In genomic region chr2:200993097-200993496, GRCh38 we compare ENCODE assay signal across 27 cellular contexts. TPM values are rescaled to one million over a fixed set of nuclear protein-coding genes. Genes with fewer than 3 reads are reported as not detected.
DNase-seq lines count a peak whose midpoint lies in the region; ATAC-seq and TF ChIP-seq lines count a peak whose summit lies in the region.
"Had no signal": no experiment of that assay in that cellular context is flagged by ENCODE, and none has a peak within 500 bp of the region (broad histone marks: within the 10 kb centered on the region; RNA-seq: fewer than 3 reads in every experiment).

No MANE protein-coding gene starts in this region.

- H3K9me3 Mint-ChIP-seq in central memory CD8-positive, alpha-beta T cell, result no peaks in the 10 kb centered on the region
- H3K9me3 Mint-ChIP-seq: CD8-positive, alpha-beta T cell; effector memory CD8-positive, alpha-beta T cell; neural crest cell; stimulated activated naive CD8-positive, alpha-beta T cell treated with anti-CD3 and anti-CD28 coated beads, Interleukin-15, Interleukin-2, amounts not matched to agents 100 ng/mL and 50 ng/mL, for 24 hours had no signal

- H3K4me3 ChIP-seq in AG10803 (ENCODE audit: low read length) (no peak overlapping the region), mesenchymal stem cell (ENCODE audit: insufficient read depth in 1 of 2, low read depth in 1 of 2, low read length in 2 of 2) (no peak overlapping the region)
- H3K4me3 ChIP-seq: coronary artery, MG63, sigmoid colon, thyroid gland had no signal

- no peak overlapping the region for H2AFZ ChIP-seq in mesenchymal stem cell (ENCODE audit: low read depth, low read length)

- no peaks in the 10 kb centered on the region for H3K9me3 ChIP-seq in mesenchymal stem cell (ENCODE audit: control insufficient read depth, low read length)
- H3K9me3 ChIP-seq: MG63, sigmoid colon, thyroid gland had no signal

- H3K4ac ChIP-seq in mesenchymal stem cell (ENCODE audit: low read depth in 1 of 2, low read length in 2 of 2), result no peak overlapping the region

- no peak for ATAC-seq in central memory CD8-positive, alpha-beta T cell (replicated peaks; ENCODE audit: extremely low read depth, poor library complexity, severe bottlenecking)
- no peak for ATAC-seq in GM19035 (IDR thresholded peaks at IDR 0.05; ENCODE audit: unreplicated experiment)
- ATAC-seq in GM19455 (IDR thresholded peaks at IDR 0.05; ENCODE audit: unreplicated experiment), result no peak
- ATAC-seq in GM21381 (IDR thresholded peaks at IDR 0.05; ENCODE audit: unreplicated experiment), result no peak
- ATAC-seq: activated CD4-positive, CD25-positive, alpha-beta regulatory T cell treated with anti-CD3 and anti-CD28 coated beads, Interleukin-2, amount 50 U/mL, for 24 hours; CD8-positive, alpha-beta T cell; effector memory CD8-positive, alpha-beta T cell; PC-3 had no signal

- no peak overlapping the region for H3K18ac ChIP-seq in mesenchymal stem cell (ENCODE audit: low read depth in 1 of 2, low read length in 2 of 2)

- no peak overlapping the region for H3K23ac ChIP-seq in mesenchymal stem cell (ENCODE audit: low read length in 2 of 2)

- H3K4me3 Mint-ChIP-seq in central memory CD8-positive, alpha-beta T cell, result no peak overlapping the region
- H3K4me3 Mint-ChIP-seq: CD8-positive, alpha-beta T cell; effector memory CD8-positive, alpha-beta T cell; neural crest cell; stimulated activated naive CD8-positive, alpha-beta T cell treated with anti-CD3 and anti-CD28 coated beads, Interleukin-15, Interleukin-2, amounts not matched to agents 100 ng/mL and 50 ng/mL, for 24 hours had no signal

- H3K14ac ChIP-seq in mesenchymal stem cell (ENCODE audit: low read length in 2 of 2), result no peak overlapping the region

- H4K91ac ChIP-seq in mesenchymal stem cell (ENCODE audit: low read length), result no peak overlapping the region

- H2BK12ac ChIP-seq in mesenchymal stem cell (ENCODE audit: low read length in 2 of 2), result no peak overlapping the region

- peaks cover 4% of the 10 kb centered on the region for H3K79me1 ChIP-seq in mesenchymal stem cell (replicated peaks; ENCODE audit: low read length, poor library complexity, severe bottlenecking)

- H4K8ac ChIP-seq in mesenchymal stem cell (ENCODE audit: low read length), result no peak overlapping the region

- H3K27ac Mint-ChIP-seq in central memory CD8-positive, alpha-beta T cell (ENCODE audit: low read depth), result peak overlapping the region; percentile 54
- H3K27ac Mint-ChIP-seq: CD8-positive, alpha-beta T cell; stimulated activated naive CD8-positive, alpha-beta T cell treated with anti-CD3 and anti-CD28 coated beads, Interleukin-15, Interleukin-2, amounts not matched to agents 100 ng/mL and 50 ng/mL, for 24 hours had no signal

- DNase-seq in AG10803 (ENCODE audit: low read depth) (peak; percentile 67), HCEC 1CT (peak; percentile 46), mesenchymal stem cell (peak; percentile 6), DMS153 treated with DMSO at 0.1 percent for 48 hours (lab: John Stamatoyannopoulos, UW; ENCODE audit: unreplicated experiment) (no peak)
- DNase-seq in central memory CD8-positive, alpha-beta T cell (ENCODE audit: low spot score in 2 of 2), result no peak
- DNase-seq: activated effector memory CD4-positive, alpha-beta T cell treated with anti-CD3 and anti-CD28 coated beads, Interleukin-2, amount 50 U/mL, for 16 hours; brain microvascular endothelial cell; CD8-positive, alpha-beta T cell; DMS153; effector memory CD8-positive, alpha-beta T cell; GF-D8; H7; MG63; NCI-H2171; NCI-H524; PC-3; posterior cingulate gyrus; SHP77; sigmoid colon; thyroid gland had no signal

- H3K4me1 Mint-ChIP-seq in central memory CD8-positive, alpha-beta T cell, result no peaks in the 10 kb centered on the region
- H3K4me1 Mint-ChIP-seq: neural crest cell had no signal

- no peak overlapping the region for H3K27ac ChIP-seq in mesenchymal stem cell (ENCODE audit: low read length, poor library complexity, severe bottlenecking)
- H3K27ac ChIP-seq: brain microvascular endothelial cell, coronary artery, sigmoid colon, thyroid gland had no signal

- no peaks in the 10 kb centered on the region for H3K27me3 Mint-ChIP-seq in central memory CD8-positive, alpha-beta T cell
- H3K27me3 Mint-ChIP-seq: effector memory CD8-positive, alpha-beta T cell; stimulated activated naive CD8-positive, alpha-beta T cell treated with anti-CD3 and anti-CD28 coated beads, Interleukin-15, Interleukin-2, amounts not matched to agents 100 ng/mL and 50 ng/mL, for 24 hours had no signal

- H3K36me3 Mint-ChIP-seq in central memory CD8-positive, alpha-beta T cell (ENCODE audit: insufficient read depth), result peaks cover 35% of the 10 kb centered on the region

- no peaks in the 10 kb centered on the region for H3K4me1 ChIP-seq in mesenchymal stem cell (ENCODE audit: control insufficient read depth, insufficient read depth, low read depth, low read length)
- H3K4me1 ChIP-seq: sigmoid colon, thyroid gland had no signal

- peak overlapping the region; percentile 45 for H3K9ac ChIP-seq in mesenchymal stem cell (ENCODE audit: low read length)

- no peaks in the 10 kb centered on the region for H3K27me3 ChIP-seq in mesenchymal stem cell (ENCODE audit: control insufficient read depth in 1 of 2, insufficient read depth in 1 of 2, low read length in 2 of 2)
- H3K27me3 ChIP-seq: brain microvascular endothelial cell, MG63, sigmoid colon, thyroid gland had no signal

- H3K36me3 ChIP-seq in mesenchymal stem cell (ENCODE audit: control insufficient read depth in 1 of 2, insufficient read depth in 2 of 2, low read depth in 1 of 2, low read length in 2 of 2), result peaks cover 25 to 66% of the 10 kb centered on the region in 2 experiments

- no peak overlapping the region for H2BK15ac ChIP-seq in mesenchymal stem cell (ENCODE audit: low read depth, poor library complexity, severe bottlenecking)

- H2AK5ac ChIP-seq in mesenchymal stem cell (ENCODE audit: low read length, severe bottlenecking), result no peak overlapping the region

- H3K4me2 ChIP-seq in mesenchymal stem cell (ENCODE audit: low read length, poor library complexity, severe bottlenecking), result no peak overlapping the region

- TF ChIP-seq CTCF in AG10803 (conservative IDR thresholded peaks at IDR 0.05; ENCODE audit: low read length), result no peak

- H2BK5ac ChIP-seq in mesenchymal stem cell (ENCODE audit: low read depth, low read length, poor library complexity, severe bottlenecking), result no peak overlapping the region

- no peak overlapping the region for H2BK120ac ChIP-seq in mesenchymal stem cell (ENCODE audit: low read depth, low read length)

- WGBS in mesenchymal stem cell, result 90% methylated on average over 3 of the region's 3 CpGs

RNA-seq across cellular contexts. Expression of gene ORC2, which starts 29.6 kb away (rescaled TPM):
- 6.7 TPM for polyA plus RNA-seq in mesenchymal stem cell (2013, experiment 1 of 2)
- polyA plus RNA-seq in mesenchymal stem cell (2013, experiment 2 of 2), result 6.4 TPM

Comparison
In these comparisons a context has a peak if more than half of its experiments do, and no peak if none do; other contexts are left out.
1. DNase-seq: peak in AG10803 (single experiment), HCEC 1CT (single experiment) and mesenchymal stem cell (single experiment); none in central memory CD8-positive, alpha-beta T cell (0 of 2) and DMS153 treated with DMSO at 0.1 percent for 48 hours (single experiment).